ENCODE assay signal across 1 cellular context in genomic region chr20:8156603-8157079, GRCh38.
TF ChIP-seq lines count a peak whose summit lies in the region.

No MANE protein-coding gene starts in this region.

TF ChIP-seq in GM23338, 12 proteins besides CTCF, POLR2A, EP300 and RAD21 (continued from another document):
- no peak for TF ChIP-seq ZNF462 (CRISPR knock-in tag; IDR thresholded peaks at IDR 0.05)
- no peak for TF ChIP-seq ZNF114 (CRISPR knock-in tag; IDR thresholded peaks at IDR 0.05)
- TF ChIP-seq ZNF331 (CRISPR knock-in tag; IDR thresholded peaks at IDR 0.05; ENCODE audit: low read depth) = no peak
- TF ChIP-seq EZH2 (IDR thresholded peaks at IDR 0.05; ENCODE audit: low read depth, unreplicated experiment) = no peak
- TF ChIP-seq NANOG (IDR thresholded peaks at IDR 0.05; ENCODE audit: borderline replicate concordance) = no peak
- no peak for TF ChIP-seq REST (IDR thresholded peaks at IDR 0.05; ENCODE audit: unreplicated experiment)
